8 cellular contexts compared by ENCODE assay signal in the genomic region with DNA sequence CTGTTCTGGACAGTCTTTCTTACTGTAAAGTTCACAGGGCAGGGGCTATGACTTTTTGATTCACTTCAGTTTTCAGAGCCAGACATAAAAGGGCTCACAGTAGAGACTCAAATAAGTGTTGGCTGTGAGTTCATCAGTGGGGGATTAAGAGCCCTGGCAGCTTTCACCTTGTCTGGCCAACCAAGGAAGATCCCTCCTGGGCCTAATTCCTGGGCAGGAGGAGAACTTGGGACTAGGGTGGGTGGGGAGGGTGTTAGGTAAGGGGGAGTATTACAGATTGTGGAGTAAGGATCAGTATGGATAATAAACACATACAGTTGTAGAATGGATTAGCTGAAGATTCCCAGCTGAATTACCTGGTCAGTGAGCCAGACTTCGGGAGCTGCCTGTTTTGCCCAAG. TPM values are rescaled to one million over a fixed set of nuclear protein-coding genes. Genes with fewer than 3 reads are reported as not detected.
DNase-seq lines count a peak whose midpoint lies in the region; ATAC-seq and TF ChIP-seq lines count a peak whose summit lies in the region.

No MANE protein-coding gene starts in this region.

- peaks cover 24 to 37% of the 10 kb centered on the region in 2 experiments for H3K79me1 ChIP-seq in IMR-90 (ENCODE audit: low read depth in 1 of 2, low read length in 2 of 2)

- no peak overlapping the region for H2BK120ac ChIP-seq in IMR-90 (ENCODE audit: low read depth, low read length)

- H3K4ac ChIP-seq in IMR-90 (ENCODE audit: low read depth, low read length), result 0 out of 2 replicates have a peak overlapping the region, but pooled peaks have one; percentile 33

- H3K27me3 Mint-ChIP-seq in nephron (ENCODE audit: low read depth), result peaks cover 6% of the 10 kb centered on the region

- H2AK5ac ChIP-seq in IMR-90 (ENCODE audit: low read depth, low read length), result no peak overlapping the region

- no peak for TF ChIP-seq POLR2A in IMR-90 (IDR thresholded peaks at IDR 0.05; ENCODE audit: low read depth, low read length)

- peak overlapping the region; percentile 84 to 91 (median 87) for H3K4me3 Mint-ChIP-seq in nephron

- H2BK5ac ChIP-seq in IMR-90 (ENCODE audit: low read depth, low read length, poor library complexity, severe bottlenecking), result peak overlapping the region; percentile 44

- peaks cover 23% of the 10 kb centered on the region for H3K36me3 ChIP-seq in IMR-90 (ENCODE audit: control insufficient read depth, insufficient read depth, low read length)

- H3K36me3 Mint-ChIP-seq in nephron (ENCODE audit: low read depth), result no peaks in the 10 kb centered on the region

- no TSS peak for BruUV-seq in IMR-90 (replicated peaks; lab: Mats Ljungman, UMichigan)

- H2BK15ac ChIP-seq in IMR-90 (ENCODE audit: low read depth, low read length), result no peak overlapping the region

- H4K5ac ChIP-seq in IMR-90 (ENCODE audit: low read depth, low read length), result peak overlapping the region; percentile 41; the same call in 1 of the 2 replicates

- ATAC-seq in IMR-90 (ENCODE audit: low read depth) (no peak), HG03045 (IDR thresholded peaks at IDR 0.05; ENCODE audit: unreplicated experiment) (no peak), GM19467 (IDR thresholded peaks at IDR 0.05; ENCODE audit: unreplicated experiment) (no peak)

- no peaks in the 10 kb centered on the region for H3K9me3 Mint-ChIP-seq in nephron

- peak overlapping the region; percentile 82; the same call in 1 of the 2 replicates for H3K14ac ChIP-seq in IMR-90 (replicated peaks; ENCODE audit: low read depth, low read length)

- no peak for DNase-seq in AG10803 (ENCODE audit: low read depth)
- DNase-seq in IMR-90, result no peak
- DNase-seq in choroid plexus epithelial cell (ENCODE audit: low read depth), result no peak
- DNase-seq in glomerular visceral epithelial cell (ENCODE audit: extremely low spot score), result no peak
- no peak for DNase-seq in 8988T

- H3K9me3 ChIP-seq in IMR-90 (ENCODE audit: control insufficient read depth, insufficient read depth, low read length), result no peaks in the 10 kb centered on the region

- POLR2A ChIA-PET in IMR-90 (lab: Charles Lee; ENCODE audit: unreplicated experiment), result no interaction called here

- peak overlapping the region; percentile 74 for H3K9ac ChIP-seq in IMR-90 (ENCODE audit: low read depth, low read length)

- no peak overlapping the region for H4K91ac ChIP-seq in IMR-90 (ENCODE audit: insufficient read depth, low read depth, low read length)

- CTCF ChIA-PET in IMR-90 (lab: Yijun Ruan, JAX), result no interaction called here

- H3K27ac ChIP-seq in IMR-90 (ENCODE audit: insufficient read depth, low read length), result peak overlapping the region; percentile 86; the same call in 1 of the 2 replicates

- peak overlapping the region in 1 of 2 experiments; percentile 83; a peak in 3 of 4 replicates for H4K8ac ChIP-seq in IMR-90 (ENCODE audit: low read depth in 2 of 2, low read length in 2 of 2)

- H2BK20ac ChIP-seq in IMR-90 (ENCODE audit: low read depth, low read length), result no peak overlapping the region

- H3K56ac ChIP-seq in IMR-90 (ENCODE audit: extremely low read depth, insufficient read depth, low read length), result no peak overlapping the region

- H2AK9ac ChIP-seq in IMR-90 (replicated peaks; ENCODE audit: low read depth, low read length, poor library complexity), result no peak overlapping the region

- H3K4me2 ChIP-seq in IMR-90 (ENCODE audit: low read depth, low read length), result peak overlapping the region; percentile 95

- H3K4me1 ChIP-seq in IMR-90 (ENCODE audit: control insufficient read depth, insufficient read depth, low read length), result peaks cover 12% of the 10 kb centered on the region

- H4K20me1 ChIP-seq in IMR-90 (ENCODE audit: insufficient read depth, low read length), result peaks cover 7% of the 10 kb centered on the region

- peak overlapping the region; percentile 84 to 93 (median 86) for H3K27ac Mint-ChIP-seq in nephron

- no peak overlapping the region for H3K18ac ChIP-seq in IMR-90 (ENCODE audit: low read depth, low read length)

- no peak for TF ChIP-seq RAD21 in IMR-90 (IDR thresholded peaks at IDR 0.05; ENCODE audit: low read length)

- peak overlapping the region; percentile 86; the same call in 1 of the 2 replicates for H3K4me3 ChIP-seq in AG10803 (ENCODE audit: low read length)
- no peak overlapping the region for H3K4me3 ChIP-seq in IMR-90 (ENCODE audit: insufficient read depth, low read depth, low read length)
- peak overlapping the region; percentile 90 for H3K4me3 ChIP-seq in choroid plexus epithelial cell (ENCODE audit: low read depth, low read length)

- H3K9me1 ChIP-seq in IMR-90 (ENCODE audit: insufficient read depth, low read length), result peaks cover 12% of the 10 kb centered on the region

- no CpG with 5 or more reads among the region's 1 CpG for WGBS in IMR-90 (ENCODE audit: extremely low coverage in 2 of 2, insufficient read length in 1 of 2), 2 experiments

- intact Hi-C loops in IMR-90 (cut with micrococcal nuclease), result no loop called here

- no peak for TF ChIP-seq CTCF in AG10803 (conservative IDR thresholded peaks at IDR 0.05; ENCODE audit: low read length)
- no peak for TF ChIP-seq CTCF in IMR-90 (conservative IDR thresholded peaks at IDR 0.05; ENCODE audit: low read depth, low read length)
- TF ChIP-seq CTCF in choroid plexus epithelial cell (conservative IDR thresholded peaks at IDR 0.05; ENCODE audit: low read depth, low read length), result no peak
- TF ChIP-seq CTCF in nephron (IDR thresholded peaks at IDR 0.05; ENCODE audit: unreplicated experiment in 3 of 3), result no peak

- no peak overlapping the region for H2AFZ ChIP-seq in IMR-90 (replicated peaks; ENCODE audit: low read length, poor library complexity)

- no peaks in the 10 kb centered on the region for H3K27me3 ChIP-seq in IMR-90 (ENCODE audit: control insufficient read depth, insufficient read depth, low read length)

- peaks cover 28% of the 10 kb centered on the region for H3K4me1 Mint-ChIP-seq in nephron

- no peak overlapping the region for H3K23ac ChIP-seq in IMR-90 (ENCODE audit: low read depth, low read length)

- dilution Hi-C loops in IMR-90 (cut with HindIII; ENCODE audit: low sequenced_read_pairs, unreplicated experiment), result no loop called here

- in situ Hi-C loops in IMR-90 (cut with MboI; ENCODE audit: low sequenced_read_pairs), result loop anchor here (5.0 kb wide), 1 partner anchor 180 kb away; no protein-coding TSS in a partner anchor

TF ChIP-seq in IMR-90, 13 proteins besides CTCF, POLR2A, EP300 and RAD21:
- no peak for TF ChIP-seq RCOR1 (IDR thresholded peaks at IDR 0.05; ENCODE audit: insufficient replicate concordance, low read length)
- TF ChIP-seq RFX5 (IDR thresholded peaks at IDR 0.05; ENCODE audit: low read depth, low read length), result no peak
- no peak for TF ChIP-seq MAFK (IDR thresholded peaks at IDR 0.05; ENCODE audit: low read depth, low read length)
- TF ChIP-seq MAZ (IDR thresholded peaks at IDR 0.05; ENCODE audit: borderline replicate concordance, low read depth, low read length), result no peak
- TF ChIP-seq SMC3 (IDR thresholded peaks at IDR 0.05; ENCODE audit: low read depth, low read length), result no peak
- TF ChIP-seq BHLHE40 (IDR thresholded peaks at IDR 0.05; ENCODE audit: low read depth, low read length), result no peak
- TF ChIP-seq CHD1 (IDR thresholded peaks at IDR 0.05; ENCODE audit: low read depth, low read length), result no peak
- no peak for TF ChIP-seq NFE2L2 (IDR thresholded peaks at IDR 0.05; ENCODE audit: low read depth, low read length)
- TF ChIP-seq, protein P1, sequence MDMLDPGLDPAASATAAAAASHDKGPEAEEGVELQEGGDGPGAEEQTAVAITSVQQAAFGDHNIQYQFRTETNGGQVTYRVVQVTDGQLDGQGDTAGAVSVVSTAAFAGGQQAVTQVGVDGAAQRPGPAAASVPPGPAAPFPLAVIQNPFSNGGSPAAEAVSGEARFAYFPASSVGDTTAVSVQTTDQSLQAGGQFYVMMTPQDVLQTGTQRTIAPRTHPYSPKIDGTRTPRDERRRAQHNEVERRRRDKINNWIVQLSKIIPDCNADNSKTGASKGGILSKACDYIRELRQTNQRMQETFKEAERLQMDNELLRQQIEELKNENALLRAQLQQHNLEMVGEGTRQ (IDR thresholded peaks at IDR 0.05; ENCODE audit: low read depth, low read length), result no peak
- TF ChIP-seq FOS (IDR thresholded peaks at IDR 0.05; ENCODE audit: low read depth, low read length), result no peak
- TF ChIP-seq, protein P2, sequence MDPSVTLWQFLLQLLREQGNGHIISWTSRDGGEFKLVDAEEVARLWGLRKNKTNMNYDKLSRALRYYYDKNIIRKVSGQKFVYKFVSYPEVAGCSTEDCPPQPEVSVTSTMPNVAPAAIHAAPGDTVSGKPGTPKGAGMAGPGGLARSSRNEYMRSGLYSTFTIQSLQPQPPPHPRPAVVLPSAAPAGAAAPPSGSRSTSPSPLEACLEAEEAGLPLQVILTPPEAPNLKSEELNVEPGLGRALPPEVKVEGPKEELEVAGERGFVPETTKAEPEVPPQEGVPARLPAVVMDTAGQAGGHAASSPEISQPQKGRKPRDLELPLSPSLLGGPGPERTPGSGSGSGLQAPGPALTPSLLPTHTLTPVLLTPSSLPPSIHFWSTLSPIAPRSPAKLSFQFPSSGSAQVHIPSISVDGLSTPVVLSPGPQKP (IDR thresholded peaks at IDR 0.05; ENCODE audit: borderline replicate concordance, low read depth, low read length), result no peak
- no peak for TF ChIP-seq MXI1 (IDR thresholded peaks at IDR 0.05; ENCODE audit: borderline replicate concordance, low read depth, low read length)
- TF ChIP-seq CEBPB (IDR thresholded peaks at IDR 0.05; ENCODE audit: low read depth, low read length), result no peak

RNA-seq across cellular contexts. Expression of a gene that starts 0.9 kb away (rescaled TPM):
- 8.3 and 8.6 TPM in 2 replicates for total RNA-seq in IMR-90 (2012; rRNA removed)
- polyA plus RNA-seq in IMR-90 (2012; rRNA removed), result 14.3 and 17.0 TPM in 2 replicates
- 7.1 and 7.6 TPM in 2 replicates for polyA plus RNA-seq in IMR-90 (2012; cell fraction: cytosol; rRNA removed)
- 48.0 and 54.3 TPM in 2 replicates for polyA plus RNA-seq in IMR-90 (2012; cell fraction: nucleus; rRNA removed; ENCODE audit: low replicate concordance)

RNA-seq across cellular contexts. Expression of a gene that starts 40.3 kb away (rescaled TPM):
- total RNA-seq in IMR-90 (2012; rRNA removed), result 21.4 and 21.5 TPM in 2 replicates
- polyA plus RNA-seq in IMR-90 (2012; rRNA removed), result 34.5 and 36.0 TPM in 2 replicates
- 28.4 and 35.6 TPM in 2 replicates for polyA plus RNA-seq in IMR-90 (2012; cell fraction: cytosol; rRNA removed)
- polyA plus RNA-seq in IMR-90 (2012; cell fraction: nucleus; rRNA removed; ENCODE audit: low replicate concordance), result 30.1 and 35.6 TPM in 2 replicates
